In the genomic region with DNA sequence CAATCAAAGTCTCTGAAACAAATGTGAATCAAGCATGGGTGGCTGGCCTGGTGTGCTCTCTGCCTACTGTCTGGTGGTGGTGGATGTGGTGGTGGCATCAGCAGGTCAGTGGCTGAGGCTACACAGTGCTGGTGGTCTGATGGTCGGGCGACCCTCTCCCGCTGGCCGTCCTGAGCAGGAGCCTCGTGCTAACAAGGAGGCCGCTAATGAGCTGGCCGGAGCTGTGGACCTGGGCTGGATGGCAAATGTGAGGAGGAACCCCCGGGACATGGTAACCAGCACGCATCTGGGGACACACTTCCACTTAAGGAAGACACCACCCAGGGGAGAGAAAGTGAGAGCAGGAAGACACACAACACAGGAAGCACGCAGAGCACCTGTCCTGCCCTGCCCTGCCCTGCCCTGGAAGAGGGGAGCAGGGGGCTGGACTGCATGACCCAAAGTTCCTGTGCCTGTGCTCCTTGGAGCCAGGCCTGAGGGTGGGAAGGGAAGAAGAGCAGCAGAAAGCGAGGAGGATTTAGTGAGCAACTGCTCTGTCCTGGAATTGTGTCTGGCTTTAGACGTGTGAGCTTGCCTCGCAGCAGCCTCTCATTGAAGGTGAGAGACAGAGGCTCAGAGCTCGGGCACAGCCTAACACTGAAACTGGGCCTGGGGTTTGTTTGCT, we compare ENCODE assay signal across 1 cellular context.
TF ChIP-seq lines count a peak whose summit lies in the region.

No MANE protein-coding gene starts in this region.

TF ChIP-seq in IMR-90, 13 proteins besides CTCF, POLR2A, EP300 and RAD21 (continued from another document):
- TF ChIP-seq MAZ (IDR thresholded peaks at IDR 0.05; ENCODE audit: borderline replicate concordance, low read depth, low read length) (no peak), BHLHE40 (IDR thresholded peaks at IDR 0.05; ENCODE audit: low read depth, low read length) (no peak), FOS (IDR thresholded peaks at IDR 0.05; ENCODE audit: low read depth, low read length) (no peak), CHD1 (IDR thresholded peaks at IDR 0.05; ENCODE audit: low read depth, low read length) (no peak), RCOR1 (IDR thresholded peaks at IDR 0.05; ENCODE audit: insufficient replicate concordance, low read length) (no peak), MXI1 (IDR thresholded peaks at IDR 0.05; ENCODE audit: borderline replicate concordance, low read depth, low read length) (no peak)
